Comparison of ENCODE assay signal across 8 cellular contexts in genomic region chr7:6160191-6160623, GRCh38. TPM values are rescaled to one million over a fixed set of nuclear protein-coding genes. Genes with fewer than 3 reads are reported as not detected.
A peak's percentile ranks its signal among the peaks of the same experiment; 100 is the strongest.
DNase-seq lines count a peak whose midpoint lies in the region; ATAC-seq and TF ChIP-seq lines count a peak whose summit lies in the region.

No MANE protein-coding gene starts in this region.

- no peak overlapping the region for H3K9ac ChIP-seq in Loucy (ENCODE audit: low read depth, low read length, poor library complexity, severe bottlenecking)

- H3F3A ChIP-seq in Loucy (ENCODE audit: low read depth): no peaks in the 10 kb centered on the region

- H4K20me1 ChIP-seq in Loucy (ENCODE audit: insufficient read depth, low read length, poor library complexity, severe bottlenecking): peaks cover 3% of the 10 kb centered on the region

- no peak overlapping the region for H3K4me2 ChIP-seq in Loucy (ENCODE audit: low read depth, low read length, poor library complexity, severe bottlenecking)

- no peak overlapping the region for H3K27ac ChIP-seq in thyroid gland

- no peaks in the 10 kb centered on the region for H3K4me1 Mint-ChIP-seq in Calu3 (ENCODE audit: low read depth, unreplicated experiment)
- H3K4me1 Mint-ChIP-seq in stimulated activated memory B cell treated with anti-CD40 and anti-IgM and Interleukin-4, amounts not matched to agents 10 μg/mL and 1 μg/mL and 100 μg/mL, for 72 hours: no peaks in the 10 kb centered on the region

- DNase-seq in Calu3: peak; percentile 58
- DNase-seq in cerebellum (ENCODE audit: low spot score): peak; percentile 76
- DNase-seq in left kidney (ENCODE audit: low read depth, low spot score): peak; percentile 79
- DNase-seq in thyroid gland: peak; percentile 61 to 68

- no peaks in the 10 kb centered on the region for H3K27me3 Mint-ChIP-seq in Calu3 (ENCODE audit: unreplicated experiment)
- no peaks in the 10 kb centered on the region for H3K27me3 Mint-ChIP-seq in stimulated activated memory B cell treated with anti-CD40 and anti-IgM and Interleukin-4, amounts not matched to agents 10 μg/mL and 1 μg/mL and 100 μg/mL, for 72 hours

- H3K27me3 ChIP-seq in Loucy (ENCODE audit: insufficient read depth, low read length, poor library complexity, severe bottlenecking) (no peaks in the 10 kb centered on the region), thyroid gland (no peaks in the 10 kb centered on the region)

- ATAC-seq in stimulated activated memory B cell treated with anti-CD40 and anti-IgM and Interleukin-4, amounts not matched to agents 10 μg/mL and 1 μg/mL and 100 μg/mL, for 72 hours: no peak
- ATAC-seq in GM18519 (IDR thresholded peaks at IDR 0.05; ENCODE audit: low FRiP score, unreplicated experiment): no peak
- no peak for ATAC-seq in HG03432 (IDR thresholded peaks at IDR 0.05; ENCODE audit: unreplicated experiment)

- H3K9me3 ChIP-seq in Loucy (ENCODE audit: insufficient read depth, low read depth, low read length) (no peaks in the 10 kb centered on the region), thyroid gland (no peaks in the 10 kb centered on the region)

- no peak overlapping the region for H3K4me3 Mint-ChIP-seq in Calu3 (ENCODE audit: low read depth, unreplicated experiment)
- H3K4me3 Mint-ChIP-seq in stimulated activated memory B cell treated with anti-CD40 and anti-IgM and Interleukin-4, amounts not matched to agents 10 μg/mL and 1 μg/mL and 100 μg/mL, for 72 hours: no peak overlapping the region

- H3K36me3 Mint-ChIP-seq in Calu3 (ENCODE audit: insufficient read depth, unreplicated experiment): peaks cover 88% of the 10 kb centered on the region
- peaks cover 45% of the 10 kb centered on the region for H3K36me3 Mint-ChIP-seq in stimulated activated memory B cell treated with anti-CD40 and anti-IgM and Interleukin-4, amounts not matched to agents 10 μg/mL and 1 μg/mL and 100 μg/mL, for 72 hours

- TF ChIP-seq CTCF in Calu3 (IDR thresholded peaks at IDR 0.05; ENCODE audit: unreplicated experiment) (no peak), Loucy (conservative IDR thresholded peaks at IDR 0.05; ENCODE audit: low read length) (peak; percentile 47), thyroid gland (IDR thresholded peaks at IDR 0.05) (peak; percentile 24 to 73 (median 56))

- intact Hi-C loops in Calu3 (cut with micrococcal nuclease; ENCODE audit: unreplicated experiment): loop anchor here (2.0 to 5.0 kb wide), 2 partner anchors 112 to 163 kb away; partner anchors contain the start of gene CYTH3
- intact Hi-C loops in thyroid gland (cut with DNase I): no loop called here

- H3K36me3 ChIP-seq in Loucy (ENCODE audit: insufficient read depth, low read length): peaks cover 33% of the 10 kb centered on the region; the same call in 1 of the 2 replicates
- H3K36me3 ChIP-seq in thyroid gland: peaks cover 29 to 35% of the 10 kb centered on the region in 2 donors

- no peak for TF ChIP-seq POLR2A in thyroid gland (IDR thresholded peaks at IDR 0.05)

- H2AFZ ChIP-seq in Loucy (ENCODE audit: low read length): no peak overlapping the region

- 42 to 65% methylated on average over 15 of the region's 15 CpGs for WGBS in thyroid gland, 2 donors

- no peaks in the 10 kb centered on the region for H3K9me2 ChIP-seq in Loucy (replicated peaks; ENCODE audit: low read depth, low read length)

- H3K9me3 Mint-ChIP-seq in Calu3 (ENCODE audit: low read depth, unreplicated experiment): no peaks in the 10 kb centered on the region
- H3K9me3 Mint-ChIP-seq in stimulated activated memory B cell treated with anti-CD40 and anti-IgM and Interleukin-4, amounts not matched to agents 10 μg/mL and 1 μg/mL and 100 μg/mL, for 72 hours: no peaks in the 10 kb centered on the region

- CTCF ChIA-PET in Calu3 (lab: Charles Lee): interaction anchor here (0.5 to 1.0 kb wide), 4 partner anchors 122 to 169 kb away, joined by 3 to 6 read pairs (median 4); no protein-coding TSS in a partner anchor

- no peaks in the 10 kb centered on the region for H3K4me1 ChIP-seq in Loucy (ENCODE audit: insufficient read depth, low read length, poor library complexity, severe bottlenecking)
- peaks cover 0 to 5% of the 10 kb centered on the region in 2 donors for H3K4me1 ChIP-seq in thyroid gland

- BruUV-seq in Calu3 (replicated peaks; lab: Mats Ljungman, UMichigan): no TSS peak

- H3K4me3 ChIP-seq in Loucy (ENCODE audit: low read length, poor library complexity, severe bottlenecking) (no peak overlapping the region), thyroid gland (replicated peaks in 1 of 3) (no peak overlapping the region)

- H3K27ac Mint-ChIP-seq in Calu3 (ENCODE audit: unreplicated experiment): no peak overlapping the region
- H3K27ac Mint-ChIP-seq in stimulated activated memory B cell treated with anti-CD40 and anti-IgM and Interleukin-4, amounts not matched to agents 10 μg/mL and 1 μg/mL and 100 μg/mL, for 72 hours: no peak overlapping the region

- no peaks in the 10 kb centered on the region for H3K79me2 ChIP-seq in Loucy (ENCODE audit: insufficient read depth, low read length)

RNA-seq across cellular contexts. Expression of gene USP42, which starts 55.5 kb away (rescaled TPM):
- 19.6 and 20.5 TPM in 2 replicates for total RNA-seq in Calu3 (2022)
- 14.3 TPM for total RNA-seq in cerebellum
- 10 to 100 TPM in 3 of 4 donors, 1 to 10 TPM in 1; 9.9 to 14.7 (median 10.6) TPM for total RNA-seq in thyroid gland
